Comparison of ENCODE assay signal across 11 cellular contexts in the genomic region with DNA sequence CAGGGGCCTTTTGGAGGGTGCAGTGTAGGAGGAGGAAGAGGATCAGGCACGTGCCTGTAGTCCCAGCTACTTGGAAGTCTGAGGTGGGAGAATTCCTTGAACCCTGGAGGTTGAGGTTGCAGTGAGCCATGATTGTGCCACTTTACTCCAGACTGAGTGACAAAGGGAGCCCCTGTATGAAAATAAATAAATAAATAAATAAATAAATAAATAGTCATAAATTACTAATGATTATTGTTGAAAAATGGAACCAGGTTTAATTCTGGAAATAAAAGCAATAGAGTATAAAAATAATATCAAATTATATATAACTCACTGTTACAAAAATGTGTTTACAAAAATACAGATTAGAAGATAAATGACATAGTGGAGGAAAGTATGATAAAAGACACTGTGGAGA. TPM values are rescaled to one million over a fixed set of nuclear protein-coding genes. Genes with fewer than 3 reads are reported as not detected.
"Had no signal": no experiment of that assay in that cellular context is flagged by ENCODE, and none has a peak within 500 bp of the region (broad histone marks: within the 10 kb centered on the region; RNA-seq: fewer than 3 reads in every experiment).

No MANE protein-coding gene starts in this region.

- DNase-seq: IMR-90, KBM-7, KG1 had no signal

- H3K4me3 Mint-ChIP-seq: IgD-negative memory B cell had no signal

- ATAC-seq: HepG2, K562 had no signal

- H3K27me3 Mint-ChIP-seq: IgD-negative memory B cell had no signal

- H3K27ac ChIP-seq: HL-60, KMS-11 had no signal

- H3K4me1 Mint-ChIP-seq: IgD-negative memory B cell had no signal

- H3K4me2 ChIP-seq: KMS-11 had no signal

- FAIRE-seq: HepG2, HTR-8/SVneo, K562 had no signal

- H3K27ac Mint-ChIP-seq: IgD-negative memory B cell had no signal

- H3K4me3 ChIP-seq: K562 had no signal

RNA-seq across cellular contexts. Expression of gene GRIA4, which starts 37.9 kb away (rescaled TPM):
- total RNA-seq: HepG2, HT-29, HT1080, K562 had no signal
- polyA plus RNA-seq: HepG2, IgD-negative memory B cell, K562 had no signal
